9 cellular contexts compared by ENCODE assay signal in genomic region chr5:147391781-147392180, GRCh38.
DNase-seq lines count a peak whose midpoint lies in the region; ATAC-seq, FAIRE-seq and TF ChIP-seq lines count a peak whose summit lies in the region.
"Had no signal": no experiment of that assay in that cellular context is flagged by ENCODE, and none has a peak within 500 bp of the region (broad histone marks: within the 10 kb centered on the region; RNA-seq: fewer than 3 reads in every experiment).

No MANE protein-coding gene starts in this region.

- H3K27ac Mint-ChIP-seq in brain, result peak overlapping the region in 2 of 5 experiments; percentile 60 to 72

- H3K27me3 Mint-ChIP-seq in brain, result no peaks in the 10 kb centered on the region

- peaks cover 47% of the 10 kb centered on the region for H3K36me3 Mint-ChIP-seq in brain

- H3K4me3 ChIP-seq in LNCaP clone FGC (ENCODE audit: low read depth, low read length), result no peak overlapping the region

- TF ChIP-seq CTCF in LNCaP clone FGC (IDR thresholded peaks at IDR 0.05; ENCODE audit: control insufficient read depth, extremely low read depth, insufficient read depth), result peak; percentile 59
- TF ChIP-seq CTCF in brain (conservative IDR thresholded peaks at IDR 0.05), result peak; percentile 29 to 50

- no peak overlapping the region for H3K4me3 Mint-ChIP-seq in brain

- intact Hi-C loops in left colon (cut with DNase I, micrococcal nuclease), result loop anchor here in 1 of 2 donors (10.0 kb wide), 1 partner anchor 163 kb away; no protein-coding TSS in a partner anchor

- TF ChIP-seq POLR2A in GM12891 (IDR thresholded peaks at IDR 0.05; ENCODE audit: low read depth, low read length), result no peak

- no peak for FAIRE-seq in GM12891 (lab: Jason Lieb, UNC)
- FAIRE-seq: endometrium had no signal

- ATAC-seq in HG02588 (IDR thresholded peaks at IDR 0.05; ENCODE audit: unreplicated experiment), result peak; percentile 87
- peak; percentile 90 for ATAC-seq in left colon

- H3K9me3 Mint-ChIP-seq in brain, result no peaks in the 10 kb centered on the region

- DNase-seq in SIG-M5 treated with dmso at 0.1 percent for 504 hours (lab: John Stamatoyannopoulos, UW; ENCODE audit: unreplicated experiment) (peak; percentile 73), SIG-M5 (lab: John Stamatoyannopoulos, UW) (no peak), LNCaP clone FGC (ENCODE audit: low read depth) (peak; percentile 10), left colon (peak in 1 of 2 donors; percentile 46), GM12891 (ENCODE audit: insufficient read length, low spot score) (no peak)
- DNase-seq in activated effector memory CD4-positive, alpha-beta T cell treated with Interleukin-2 at 50 U/mL for 16 hours, result no peak

- peaks cover 16% of the 10 kb centered on the region for H3K4me1 Mint-ChIP-seq in brain

TF ChIP-seq in GM12891, 5 proteins besides CTCF, POLR2A, EP300 and RAD21:
- TF ChIP-seq POU2F2 (IDR thresholded peaks at IDR 0.05; ENCODE audit: low read depth, low read length) (no peak), PAX5 (IDR thresholded peaks at IDR 0.05; ENCODE audit: insufficient read depth, low read length, severe bottlenecking) (no peak)

Comparison
In these comparisons a context has a peak if more than half of its experiments do, and no peak if none do; other contexts are left out.
1. DNase-seq: peak in SIG-M5 treated with dmso at 0.1 percent for 504 hours (single experiment) and LNCaP clone FGC (single experiment); none in SIG-M5 (single experiment), activated effector memory CD4-positive, alpha-beta T cell treated with Interleukin-2 at 50 U/mL for 16 hours (single experiment) and GM12891 (single experiment).